14 cellular contexts compared by ENCODE assay signal in genomic region chr1:77039739-77040138, GRCh38.
DNase-seq lines count a peak whose midpoint lies in the region; ATAC-seq and TF ChIP-seq lines count a peak whose summit lies in the region.
"Had no signal": no experiment of that assay in that cellular context is flagged by ENCODE, and none has a peak within 500 bp of the region (broad histone marks: within the 10 kb centered on the region; RNA-seq: fewer than 3 reads in every experiment).

No MANE protein-coding gene starts in this region.

- H3K27ac ChIP-seq in stomach = peak overlapping the region in 2 of 5 donors; percentile 29 to 45
- H3K27ac ChIP-seq: SK-N-MC, skin epidermis had no signal

- DNase-seq in AG08395 (ENCODE audit: low spot score) (peak; percentile 94), NCI-H226 (peak; percentile 97), chondrocyte (ENCODE audit: low spot score) (peak; percentile 82), mucosa of descending colon (peak in 1 of 3 donors; percentile 50), stomach (no peak), germinal center (ENCODE audit: low spot score) (no peak)
- no peak for DNase-seq in activated CD4-positive, alpha-beta T cell treated with anti-CD3 and anti-CD28 coated beads, Interleukin-2, amount 10 ng/mL, durations not matched to agents 24 days and 14 days
- DNase-seq in activated T-helper 2 cell treated with anti-CD3 and anti-CD28 coated beads, Interferon-gamma antibody, Interleukin-2, Interleukin-4, amounts not matched to agents 10 μg/mL and 5 μg/mL and 100 μg/mL, durations not matched to agents 14 hours and 24 hours and 36 hours (ENCODE audit: low spot score) = no peak
- DNase-seq: CD4-positive, CD25-positive, alpha-beta regulatory T cell; left cardiac atrium; NCI-H1417; stimulated activated naive CD4-positive, alpha-beta T cell treated with Interleukin-2 at 50 U/mL for 16 hours had no signal

- H3K4me1 ChIP-seq in mucosa of descending colon (ENCODE audit: low read depth) = no peaks in the 10 kb centered on the region
- H3K4me1 ChIP-seq in stomach = peaks cover 0 to 16% (median 4%) of the 10 kb centered on the region in 4 donors

- H3K4me3 Mint-ChIP-seq in chondrocyte (ENCODE audit: unreplicated experiment) = no peak overlapping the region
- no peak overlapping the region for H3K4me3 Mint-ChIP-seq in activated CD4-positive, alpha-beta T cell treated with anti-CD3 and anti-CD28 coated beads, Interleukin-2, amount 10 ng/mL, durations not matched to agents 24 days and 14 days
- no peak overlapping the region for H3K4me3 Mint-ChIP-seq in activated T-helper 2 cell treated with anti-CD3 and anti-CD28 coated beads, Interferon-gamma antibody, Interleukin-2, Interleukin-4, amounts not matched to agents 10 μg/mL and 5 μg/mL and 100 μg/mL, durations not matched to agents 14 hours and 24 hours and 36 hours (ENCODE audit: low read depth)
- H3K4me3 Mint-ChIP-seq: CD4-positive, CD25-positive, alpha-beta regulatory T cell had no signal

- H3K9me3 ChIP-seq in mucosa of descending colon (no peaks in the 10 kb centered on the region), stomach (peaks cover 0 to 6% (median 0%) of the 10 kb centered on the region in 4 donors)

- H3K36me3 Mint-ChIP-seq in chondrocyte (ENCODE audit: low read depth) = no peaks in the 10 kb centered on the region
- no peaks in the 10 kb centered on the region for H3K36me3 Mint-ChIP-seq in activated CD4-positive, alpha-beta T cell treated with anti-CD3 and anti-CD28 coated beads, Interleukin-2, amount 10 ng/mL, durations not matched to agents 24 days and 14 days (ENCODE audit: low read depth)
- H3K36me3 Mint-ChIP-seq in activated T-helper 2 cell treated with anti-CD3 and anti-CD28 coated beads, Interferon-gamma antibody, Interleukin-2, Interleukin-4, amounts not matched to agents 10 μg/mL and 5 μg/mL and 100 μg/mL, durations not matched to agents 14 hours and 24 hours and 36 hours (ENCODE audit: low read depth) = no peaks in the 10 kb centered on the region
- H3K36me3 Mint-ChIP-seq: CD4-positive, CD25-positive, alpha-beta regulatory T cell had no signal

- intact Hi-C loops in mucosa of descending colon (cut with DNase I, micrococcal nuclease) = no loop called here
- intact Hi-C loops in activated CD4-positive, alpha-beta T cell treated with anti-CD3 and anti-CD28 coated beads, Interleukin-2, amount 10 ng/mL, durations not matched to agents 24 days and 14 days (cut with micrococcal nuclease) = no loop called here
- intact Hi-C loops in activated T-helper 2 cell treated with anti-CD3 and anti-CD28 coated beads, Interferon-gamma antibody, Interleukin-2, Interleukin-4, amounts not matched to agents 10 μg/mL and 5 μg/mL and 100 μg/mL, durations not matched to agents 14 hours and 24 hours and 36 hours (cut with micrococcal nuclease) = no loop called here
- intact Hi-C loops in stomach (cut with DNase I; ENCODE audit: low total_unique reads) = no loop called here

- no peak for TF ChIP-seq CTCF in chondrocyte (IDR thresholded peaks at IDR 0.05)
- TF ChIP-seq CTCF in mucosa of descending colon (IDR thresholded peaks at IDR 0.05) = no peak
- TF ChIP-seq CTCF in stomach (IDR thresholded peaks at IDR 0.05) = no peak

- no peaks in the 10 kb centered on the region for H3K27me3 ChIP-seq in stomach

- no peak for TF ChIP-seq EP300 in stomach (IDR thresholded peaks at IDR 0.05)

- H3K4me3 ChIP-seq in mucosa of descending colon (no peak overlapping the region), stomach (no peak overlapping the region)
- H3K4me3 ChIP-seq: SK-N-MC, skin epidermis had no signal

- peak; percentile 34 for ATAC-seq in mucosa of descending colon

- H3K4me1 Mint-ChIP-seq in chondrocyte (ENCODE audit: low read depth) = peaks cover 34% of the 10 kb centered on the region
- no peaks in the 10 kb centered on the region for H3K4me1 Mint-ChIP-seq in activated CD4-positive, alpha-beta T cell treated with anti-CD3 and anti-CD28 coated beads, Interleukin-2, amount 10 ng/mL, durations not matched to agents 24 days and 14 days
- no peaks in the 10 kb centered on the region for H3K4me1 Mint-ChIP-seq in activated T-helper 2 cell treated with anti-CD3 and anti-CD28 coated beads, Interferon-gamma antibody, Interleukin-2, Interleukin-4, amounts not matched to agents 10 μg/mL and 5 μg/mL and 100 μg/mL, durations not matched to agents 14 hours and 24 hours and 36 hours (ENCODE audit: low read depth)
- H3K4me1 Mint-ChIP-seq: CD4-positive, CD25-positive, alpha-beta regulatory T cell had no signal

- 54 to 87% (median 81%) methylated on average over 8 of the region's 8 CpGs for WGBS in stomach, 5 donors

- no peak for TF ChIP-seq POLR2A in stomach (IDR thresholded peaks at IDR 0.05)

- H3K27ac Mint-ChIP-seq in chondrocyte (ENCODE audit: unreplicated experiment) = peak overlapping the region; percentile 74
- no peak overlapping the region for H3K27ac Mint-ChIP-seq in activated CD4-positive, alpha-beta T cell treated with anti-CD3 and anti-CD28 coated beads, Interleukin-2, amount 10 ng/mL, durations not matched to agents 24 days and 14 days
- no peak overlapping the region for H3K27ac Mint-ChIP-seq in activated T-helper 2 cell treated with anti-CD3 and anti-CD28 coated beads, Interferon-gamma antibody, Interleukin-2, Interleukin-4, amounts not matched to agents 10 μg/mL and 5 μg/mL and 100 μg/mL, durations not matched to agents 14 hours and 24 hours and 36 hours
- H3K27ac Mint-ChIP-seq: CD4-positive, CD25-positive, alpha-beta regulatory T cell had no signal

- peaks cover 6% of the 10 kb centered on the region for H3K9me3 Mint-ChIP-seq in chondrocyte (ENCODE audit: low read depth)
- H3K9me3 Mint-ChIP-seq in activated CD4-positive, alpha-beta T cell treated with anti-CD3 and anti-CD28 coated beads, Interleukin-2, amount 10 ng/mL, durations not matched to agents 24 days and 14 days = peaks cover 5% of the 10 kb centered on the region
- peaks cover 5% of the 10 kb centered on the region for H3K9me3 Mint-ChIP-seq in activated T-helper 2 cell treated with anti-CD3 and anti-CD28 coated beads, Interferon-gamma antibody, Interleukin-2, Interleukin-4, amounts not matched to agents 10 μg/mL and 5 μg/mL and 100 μg/mL, durations not matched to agents 14 hours and 24 hours and 36 hours

- no peaks in the 10 kb centered on the region for H3K27me3 Mint-ChIP-seq in chondrocyte (ENCODE audit: low read depth)
- H3K27me3 Mint-ChIP-seq in activated CD4-positive, alpha-beta T cell treated with anti-CD3 and anti-CD28 coated beads, Interleukin-2, amount 10 ng/mL, durations not matched to agents 24 days and 14 days = peaks cover 2% of the 10 kb centered on the region
- no peaks in the 10 kb centered on the region for H3K27me3 Mint-ChIP-seq in activated T-helper 2 cell treated with anti-CD3 and anti-CD28 coated beads, Interferon-gamma antibody, Interleukin-2, Interleukin-4, amounts not matched to agents 10 μg/mL and 5 μg/mL and 100 μg/mL, durations not matched to agents 14 hours and 24 hours and 36 hours (ENCODE audit: low read depth)
- H3K27me3 Mint-ChIP-seq: CD4-positive, CD25-positive, alpha-beta regulatory T cell had no signal

- H3K36me3 ChIP-seq in mucosa of descending colon (ENCODE audit: low read depth) (no peaks in the 10 kb centered on the region), stomach (no peaks in the 10 kb centered on the region)

Comparison
In these comparisons a context has a peak if more than half of its experiments do, and no peak if none do; other contexts are left out.
1. DNase-seq: peak in AG08395 (single experiment), NCI-H226 (single experiment) and chondrocyte (single experiment); none in activated CD4-positive, alpha-beta T cell treated with anti-CD3 and anti-CD28 coated beads, Interleukin-2, amount 10 ng/mL, durations not matched to agents 24 days and 14 days (single experiment), activated T-helper 2 cell treated with anti-CD3 and anti-CD28 coated beads, Interferon-gamma antibody, Interleukin-2, Interleukin-4, amounts not matched to agents 10 μg/mL and 5 μg/mL and 100 μg/mL, durations not matched to agents 14 hours and 24 hours and 36 hours (single experiment), stomach (single experiment) and germinal center (single experiment).